Comparison of ENCODE assay signal across 8 cellular contexts in genomic region chr16:14629919-14630619, GRCh38. TPM values are rescaled to one million over a fixed set of nuclear protein-coding genes. Genes with fewer than 3 reads are reported as not detected.
DNase-seq lines count a peak whose midpoint lies in the region; ATAC-seq and TF ChIP-seq lines count a peak whose summit lies in the region.

Gene PARN (minus strand): TSS chr16:14630260. CDS start chr16:14630125, 135 bp downstream.

- WGBS in ectodermal cell, 2 experiments: 2% methylated on average over 51 of the region's 51 CpGs

- intact Hi-C loops in lower lobe of right lung (cut with DNase I): no loop called here

- H3K9me3 Mint-ChIP-seq in CD4-positive, CD25-positive, alpha-beta regulatory T cell: peaks cover 0 to 4% (median 0%) of the 10 kb centered on the region in 7 donors

- peaks cover 58% of the 10 kb centered on the region for H3K4me1 ChIP-seq in CD4-positive, CD25-positive, alpha-beta regulatory T cell (ENCODE audit: control insufficient read depth, insufficient read depth, low read length, poor library complexity, severe bottlenecking)
- peaks cover 2% of the 10 kb centered on the region for H3K4me1 ChIP-seq in ectodermal cell (ENCODE audit: control insufficient read depth, insufficient read depth, low read length)
- peaks cover 40% of the 10 kb centered on the region for H3K4me1 ChIP-seq in lower lobe of right lung

- peaks cover 25% of the 10 kb centered on the region for H3K36me3 ChIP-seq in CD4-positive, CD25-positive, alpha-beta regulatory T cell (ENCODE audit: control insufficient read depth, insufficient read depth, low read length)
- peaks cover 9% of the 10 kb centered on the region for H3K36me3 ChIP-seq in ectodermal cell (ENCODE audit: control insufficient read depth, insufficient read depth, low read length)
- peaks cover 31% of the 10 kb centered on the region for H3K36me3 ChIP-seq in lower lobe of right lung

- peaks cover 36 to 73% (median 50%) of the 10 kb centered on the region in 4 donors for H3K4me1 Mint-ChIP-seq in CD4-positive, CD25-positive, alpha-beta regulatory T cell

- peak; percentile 96 to 98 (median 98) for DNase-seq in CD4-positive, CD25-positive, alpha-beta regulatory T cell
- peak; percentile 86 for DNase-seq in HS-5 (ENCODE audit: low read depth)
- peak; percentile 70 for DNase-seq in NK-92 (lab: John Stamatoyannopoulos, UW; ENCODE audit: unreplicated experiment)
- DNase-seq in activated CD8-positive, alpha-beta memory T cell treated with anti-CD3 and anti-CD28 coated beads for 1 hour (ENCODE audit: extremely low read depth in 1 of 2, low read depth in 1 of 2): peak; percentile 94 to 97
- DNase-seq in lower lobe of right lung: peak; percentile 99
- peak; percentile 95 to 97 (median 96) for DNase-seq in stimulated activated CD4-positive, alpha-beta T cell treated with anti-CD3 and anti-CD28 coated beads, TNF-alpha, amount 100 ng/mL, for 1 hour (ENCODE audit: low read depth in 3 of 3, low spot score in 1 of 3)

- H3K27me3 Mint-ChIP-seq in CD4-positive, CD25-positive, alpha-beta regulatory T cell: peaks cover 4% of the 10 kb centered on the region

- H3K27ac Mint-ChIP-seq in CD4-positive, CD25-positive, alpha-beta regulatory T cell: peak within 1 kb of the TSS; percentile 95 to 99 (median 98)

- no peak for TF ChIP-seq CTCF in lower lobe of right lung (IDR thresholded peaks at IDR 0.05)

- no peaks in the 10 kb centered on the region for H3K9me3 ChIP-seq in CD4-positive, CD25-positive, alpha-beta regulatory T cell (ENCODE audit: control insufficient read depth in 2 of 2, low read length in 2 of 2)
- H3K9me3 ChIP-seq in ectodermal cell (ENCODE audit: control insufficient read depth, low read length): no peaks in the 10 kb centered on the region
- no peaks in the 10 kb centered on the region for H3K9me3 ChIP-seq in lower lobe of right lung

- H3K27me3 ChIP-seq in CD4-positive, CD25-positive, alpha-beta regulatory T cell (ENCODE audit: control insufficient read depth, insufficient read depth, low read length): no peaks in the 10 kb centered on the region
- H3K27me3 ChIP-seq in ectodermal cell (ENCODE audit: control insufficient read depth, insufficient read depth, low read length, poor library complexity, severe bottlenecking): no peaks in the 10 kb centered on the region
- H3K27me3 ChIP-seq in lower lobe of right lung (ENCODE audit: low read depth): no peaks in the 10 kb centered on the region

- peak; percentile 63 to 64 for ATAC-seq in CD4-positive, CD25-positive, alpha-beta regulatory T cell (ENCODE audit: low read depth in 2 of 2)
- ATAC-seq in GM19463 (IDR thresholded peaks at IDR 0.05; ENCODE audit: unreplicated experiment) (peak; percentile 52), lower lobe of right lung (peak; percentile 85 to 91)

- H3K4me3 Mint-ChIP-seq in CD4-positive, CD25-positive, alpha-beta regulatory T cell: peak within 1 kb of the TSS; percentile 90 to 95 (median 93)

- peak within 1 kb of the TSS; percentile 93 for H3K27ac ChIP-seq in CD4-positive, CD25-positive, alpha-beta regulatory T cell (ENCODE audit: insufficient read depth, low read length, poor library complexity, severe bottlenecking)
- H3K27ac ChIP-seq in ectodermal cell (ENCODE audit: insufficient read depth, low read depth, low read length, poor library complexity, severe bottlenecking): peak within 1 kb of the TSS; percentile 86
- peak within 1 kb of the TSS; percentile 93 for H3K27ac ChIP-seq in lower lobe of right lung

- peak within 1 kb of the TSS; percentile 81 for H3K4me3 ChIP-seq in CD4-positive, CD25-positive, alpha-beta regulatory T cell (ENCODE audit: low read depth, low read length)
- H3K4me3 ChIP-seq in ectodermal cell (ENCODE audit: insufficient read depth, low read depth, low read length): peak within 1 kb of the TSS; percentile 91
- peak within 1 kb of the TSS; percentile 73 for H3K4me3 ChIP-seq in lower lobe of right lung

- H3K36me3 Mint-ChIP-seq in CD4-positive, CD25-positive, alpha-beta regulatory T cell: peaks cover 11% of the 10 kb centered on the region

RNA-seq across cellular contexts. Expression of gene PARN, which starts in this region (rescaled TPM):
- total RNA-seq in CD4-positive, CD25-positive, alpha-beta regulatory T cell: 36.2 TPM
- 10 to 100 TPM; 41.6 to 50.9 (median 47.9) TPM for polyA plus RNA-seq in CD4-positive, CD25-positive, alpha-beta regulatory T cell
- 38.6 TPM for polyA plus RNA-seq in ectodermal cell (2013, experiment 1 of 4)
- polyA plus RNA-seq in ectodermal cell (2013, experiment 2 of 4): 40.9 TPM
- 31.6 TPM for polyA plus RNA-seq in ectodermal cell (2013, experiment 3 of 4)
- 34.9 TPM for polyA plus RNA-seq in ectodermal cell (2013, experiment 4 of 4)
- total RNA-seq in lower lobe of right lung: 35.7 TPM

Comparison
In these comparisons a context has a peak if more than half of its experiments do, and no peak if none do; other contexts are left out.
1. Peak in every context shown above with its lines: DNase-seq, ATAC-seq, H3K4me3 ChIP-seq and H3K27ac ChIP-seq.